ENCODE assay signal across 1 cellular context in the genomic region with DNA sequence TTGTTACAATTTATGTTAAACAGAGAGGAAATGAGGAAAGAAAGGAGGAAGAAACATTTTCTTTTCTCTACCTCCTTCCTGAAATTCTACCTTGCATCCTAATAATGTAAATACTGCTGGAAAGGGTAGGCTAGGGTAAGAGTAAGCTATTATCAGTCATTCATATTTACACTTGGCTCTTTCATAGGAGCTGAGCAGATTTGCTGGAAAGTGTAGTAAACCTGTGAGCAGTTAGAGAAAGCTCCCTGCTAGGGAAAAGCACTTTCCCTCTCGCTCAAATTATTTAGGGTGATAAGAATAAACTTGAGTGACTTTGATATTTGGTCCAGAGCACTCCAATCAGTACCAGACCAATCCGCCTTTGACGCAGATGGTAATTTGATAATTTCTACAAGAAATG.
TF ChIP-seq lines count a peak whose summit lies in the region.

No MANE protein-coding gene starts in this region.

TF ChIP-seq in SK-N-SH treated with all-trans-retinoic acid at 6 μM for 48 hours, 23 proteins besides CTCF, POLR2A, EP300 and RAD21 (continued from another document):
- TF ChIP-seq TOX (CRISPR knock-in tag; IDR thresholded peaks at IDR 0.05; ENCODE audit: borderline replicate concordance) (no peak), BACH2 (CRISPR knock-in tag; IDR thresholded peaks at IDR 0.05; ENCODE audit: borderline replicate concordance) (no peak), SNAI2 (CRISPR knock-in tag; IDR thresholded peaks at IDR 0.05) (no peak), POU6F1 (CRISPR knock-in tag; IDR thresholded peaks at IDR 0.05; ENCODE audit: borderline replicate concordance, low read depth) (no peak), OSR1 (CRISPR knock-in tag; IDR thresholded peaks at IDR 0.05) (no peak), ISL1 (CRISPR knock-in tag; IDR thresholded peaks at IDR 0.05) (no peak), GLIS3 (CRISPR knock-in tag; IDR thresholded peaks at IDR 0.05) (no peak), PATZ1 (CRISPR knock-in tag; IDR thresholded peaks at IDR 0.05; ENCODE audit: borderline replicate concordance) (no peak), RARB (CRISPR knock-in tag; IDR thresholded peaks at IDR 0.05) (no peak)
